19 cellular contexts compared by ENCODE assay signal in the genomic region with DNA sequence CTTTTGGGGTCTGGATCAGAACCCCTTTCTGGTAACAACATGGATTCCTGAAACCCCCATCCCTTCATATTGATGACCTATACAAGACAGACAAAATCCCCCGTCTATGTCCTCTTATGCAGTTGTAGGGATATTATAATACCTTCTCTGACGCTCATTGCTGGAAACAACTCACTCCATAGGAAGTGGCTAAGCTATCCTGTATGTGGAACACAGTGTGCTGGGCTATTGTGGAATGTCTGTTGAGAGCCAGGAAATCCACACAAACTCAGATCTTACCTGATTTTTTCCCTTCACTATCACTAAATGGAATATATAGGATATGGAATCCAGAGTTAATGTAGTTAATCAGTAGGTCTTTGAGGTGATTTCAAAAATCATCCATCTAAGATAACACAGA. TPM values are rescaled to one million over a fixed set of nuclear protein-coding genes. Genes with fewer than 3 reads are reported as not detected.
"Had no signal": no experiment of that assay in that cellular context is flagged by ENCODE, and none has a peak within 500 bp of the region (broad histone marks: within the 10 kb centered on the region; RNA-seq: fewer than 3 reads in every experiment).

No MANE protein-coding gene starts in this region.

- H3K4me3 ChIP-seq: smooth muscle cell had no signal

- H3K9me3 Mint-ChIP-seq: immature natural killer cell; neural crest cell; stimulated activated effector memory CD8-positive, alpha-beta T cell treated with anti-CD3 and anti-CD28 coated beads, Interleukin-12 subunit alpha, Interleukin-12 subunit beta, amount 100 ng/mL, for 72 hours had no signal

- H3K4me1 Mint-ChIP-seq: activated CD8-positive, alpha-beta memory T cell treated with anti-CD3 and anti-CD28 coated beads, Interleukin-2, amount 10 ng/mL, durations not matched to agents 7 days and 5 days; immature natural killer cell; neural crest cell; stimulated activated effector memory CD8-positive, alpha-beta T cell treated with anti-CD3 and anti-CD28 coated beads, Interleukin-12 subunit alpha, Interleukin-12 subunit beta, amount 100 ng/mL, for 72 hours had no signal

- ATAC-seq: activated CD8-positive, alpha-beta memory T cell treated with anti-CD3 and anti-CD28 coated beads, Interleukin-2, amount 10 ng/mL, durations not matched to agents 7 days and 5 days; stimulated activated effector memory CD8-positive, alpha-beta T cell treated with anti-CD3 and anti-CD28 coated beads, Interleukin-12 subunit alpha, Interleukin-12 subunit beta, amount 100 ng/mL, for 72 hours had no signal

- FAIRE-seq: colon had no signal

- H3K4me3 Mint-ChIP-seq: activated CD8-positive, alpha-beta memory T cell treated with anti-CD3 and anti-CD28 coated beads, Interleukin-2, amount 10 ng/mL, durations not matched to agents 7 days and 5 days; activated naive CD8-positive, alpha-beta T cell; immature natural killer cell; neural crest cell; stimulated activated effector memory CD8-positive, alpha-beta T cell treated with anti-CD3 and anti-CD28 coated beads, Interleukin-12 subunit alpha, Interleukin-12 subunit beta, amount 100 ng/mL, for 72 hours had no signal

- H3K27me3 Mint-ChIP-seq: activated naive CD8-positive, alpha-beta T cell had no signal

- H3K4me2 ChIP-seq: smooth muscle cell had no signal

- H3K27ac Mint-ChIP-seq: activated CD8-positive, alpha-beta memory T cell treated with anti-CD3 and anti-CD28 coated beads, Interleukin-2, amount 10 ng/mL, durations not matched to agents 7 days and 5 days; activated naive CD8-positive, alpha-beta T cell; immature natural killer cell; stimulated activated effector memory CD8-positive, alpha-beta T cell treated with anti-CD3 and anti-CD28 coated beads, Interleukin-12 subunit alpha, Interleukin-12 subunit beta, amount 100 ng/mL, for 72 hours had no signal

- DNase-seq: activated CD4-positive, alpha-beta T cell treated with anti-CD3 and anti-CD28 coated beads for 1 hour; activated CD4-positive, alpha-beta T cell treated with anti-CD3 and anti-CD28 coated beads, Interleukin-2, amount 50 U/mL, for 48 hours; activated CD8-positive, alpha-beta memory T cell treated with anti-CD3 and anti-CD28 coated beads, Interleukin-2, amount 10 ng/mL, durations not matched to agents 7 days and 5 days; activated gamma-delta T cell; activated T-cell treated with anti-CD3 and anti-CD28 coated beads, Interleukin-2, amount 50 U/mL, for 48 hours; anterior cingulate cortex; effector CD4-positive, alpha-beta T cell; immature natural killer cell; left cardiac atrium; trophoblast cell had no signal

RNA-seq across cellular contexts. Expression of gene TSPAN1, which starts 24.8 kb away (rescaled TPM):
- total RNA-seq: activated CD8-positive, alpha-beta memory T cell treated with anti-CD3 and anti-CD28 coated beads, Interleukin-2, amount 10 ng/mL, durations not matched to agents 7 days and 5 days; neural crest cell; SK-MEL-5 had no signal
- polyA plus RNA-seq: immature natural killer cell had no signal

RNA-seq across cellular contexts. Expression of gene P3R3URF, which starts 26.2 kb away (rescaled TPM):
- total RNA-seq: activated CD8-positive, alpha-beta memory T cell treated with anti-CD3 and anti-CD28 coated beads, Interleukin-2, amount 10 ng/mL, durations not matched to agents 7 days and 5 days; glomerular endothelial cell; left cardiac atrium; neural crest cell; osteocyte; SK-MEL-5; smooth muscle cell; subcutaneous adipose tissue had no signal
- polyA plus RNA-seq: immature natural killer cell, smooth muscle cell had no signal

RNA-seq across cellular contexts. Expression of gene LURAP1, which starts 53.0 kb away (rescaled TPM):
- total RNA-seq: activated CD8-positive, alpha-beta memory T cell treated with anti-CD3 and anti-CD28 coated beads, Interleukin-2, amount 10 ng/mL, durations not matched to agents 7 days and 5 days had no signal
